Comparison of ENCODE assay signal across 20 cellular contexts in the genomic region with DNA sequence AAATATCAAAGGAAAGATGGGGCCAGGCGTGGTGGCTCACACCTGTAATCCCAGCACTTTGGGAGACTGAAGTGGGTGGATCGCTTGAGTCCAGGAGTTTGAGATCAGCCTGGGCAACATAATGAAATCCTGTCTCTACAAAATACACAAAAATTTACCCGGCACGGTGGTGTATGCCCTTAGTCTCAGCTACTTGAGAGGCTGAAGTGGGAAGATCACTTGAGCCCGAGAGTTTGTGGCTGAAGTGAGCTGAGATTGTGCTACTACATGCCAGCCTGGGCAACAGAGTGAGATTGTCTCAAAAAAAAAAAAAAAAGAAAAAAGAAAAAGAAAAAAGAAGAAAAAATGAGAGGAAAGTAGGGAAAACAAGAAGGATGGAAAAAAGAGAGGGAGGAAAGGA. TPM values are rescaled to one million over a fixed set of nuclear protein-coding genes. Genes with fewer than 3 reads are reported as not detected.
DNase-seq lines count a peak whose midpoint lies in the region; ATAC-seq and TF ChIP-seq lines count a peak whose summit lies in the region.
"Had no signal": no experiment of that assay in that cellular context is flagged by ENCODE, and none has a peak within 500 bp of the region (broad histone marks: within the 10 kb centered on the region; RNA-seq: fewer than 3 reads in every experiment).

No MANE protein-coding gene starts in this region.

- no peaks in the 10 kb centered on the region for H3K9me3 ChIP-seq in thyroid gland

- peaks cover 1% of the 10 kb centered on the region for H3K36me3 Mint-ChIP-seq in central memory CD8-positive, alpha-beta T cell (ENCODE audit: insufficient read depth)
- peaks cover 6% of the 10 kb centered on the region for H3K36me3 Mint-ChIP-seq in mesothelial cell of epicardium
- H3K36me3 Mint-ChIP-seq: CD4-positive, CD25-positive, alpha-beta regulatory T cell; CD8-positive, alpha-beta T cell had no signal

- H3K4me1 ChIP-seq in thyroid gland = peaks cover 8 to 12% of the 10 kb centered on the region in 2 donors

- no peaks in the 10 kb centered on the region for H3K27me3 ChIP-seq in thyroid gland
- H3K27me3 ChIP-seq: BLaER1 had no signal

- DNase-seq in central memory CD8-positive, alpha-beta T cell (ENCODE audit: low spot score in 2 of 2) = no peak
- DNase-seq in mesothelial cell of epicardium (ENCODE audit: low spot score in 2 of 2, unreplicated experiment in 2 of 2) (no peak), thyroid gland (peak; percentile 56 to 63), AG08395 (ENCODE audit: low spot score) (no peak), anterior cingulate cortex (lab: John Stamatoyannopoulos, UW) (no peak)
- DNase-seq: Caco-2; CD4-positive, CD25-positive, alpha-beta regulatory T cell; CD8-positive, alpha-beta T cell; DMS153; DND-41; H9 had no signal

- intact Hi-C loops in thyroid gland (cut with DNase I) = loop anchor here (10.0 kb wide), 1 partner anchor 72 kb away; no protein-coding TSS in a partner anchor

- 32 to 48% methylated on average over 5 of the region's 5 CpGs for WGBS in thyroid gland, 2 donors

- no peaks in the 10 kb centered on the region for H3K4me1 Mint-ChIP-seq in central memory CD8-positive, alpha-beta T cell
- peaks cover 18% of the 10 kb centered on the region for H3K4me1 Mint-ChIP-seq in mesothelial cell of epicardium

- H3K27ac ChIP-seq in thyroid gland = peak overlapping the region in 1 of 3 donors; percentile 55
- H3K27ac ChIP-seq: BLaER1, C4-2B had no signal

- no peak for TF ChIP-seq POLR2A in thyroid gland (IDR thresholded peaks at IDR 0.05)

- peak overlapping the region; percentile 75 for H3K27ac Mint-ChIP-seq in central memory CD8-positive, alpha-beta T cell (ENCODE audit: low read depth)
- H3K27ac Mint-ChIP-seq in mesothelial cell of epicardium = peak overlapping the region; percentile 43
- H3K27ac Mint-ChIP-seq: B cell; CD4-positive, CD25-positive, alpha-beta regulatory T cell; CD8-positive, alpha-beta T cell; GM23338; H9 had no signal

- no peaks in the 10 kb centered on the region for H3K36me3 ChIP-seq in thyroid gland
- H3K36me3 ChIP-seq: BLaER1 had no signal

- H3K27me3 Mint-ChIP-seq in central memory CD8-positive, alpha-beta T cell = peaks cover 17% of the 10 kb centered on the region
- H3K27me3 Mint-ChIP-seq in mesothelial cell of epicardium (ENCODE audit: low read depth) = no peaks in the 10 kb centered on the region

- no peaks in the 10 kb centered on the region for H3K9me3 Mint-ChIP-seq in central memory CD8-positive, alpha-beta T cell
- peaks cover 7% of the 10 kb centered on the region for H3K9me3 Mint-ChIP-seq in mesothelial cell of epicardium
- H3K9me3 Mint-ChIP-seq: CD4-positive, CD25-positive, alpha-beta regulatory T cell; CD8-positive, alpha-beta T cell had no signal

- TF ChIP-seq CTCF in mesothelial cell of epicardium (IDR thresholded peaks at IDR 0.05; ENCODE audit: unreplicated experiment) (no peak), thyroid gland (IDR thresholded peaks at IDR 0.05) (no peak)

- no peak for ATAC-seq in central memory CD8-positive, alpha-beta T cell (replicated peaks; ENCODE audit: extremely low read depth, poor library complexity, severe bottlenecking)
- no peak for ATAC-seq in GM21381 (IDR thresholded peaks at IDR 0.05; ENCODE audit: unreplicated experiment)
- ATAC-seq: CD8-positive, alpha-beta T cell; GM23338; HCT116 had no signal

- H3K4me3 Mint-ChIP-seq in central memory CD8-positive, alpha-beta T cell = no peak overlapping the region
- H3K4me3 Mint-ChIP-seq in mesothelial cell of epicardium = no peak overlapping the region
- H3K4me3 Mint-ChIP-seq: B cell; CD4-positive, CD25-positive, alpha-beta regulatory T cell; CD8-positive, alpha-beta T cell; GM23338; H9 had no signal

- H3K4me3 ChIP-seq in thyroid gland (replicated peaks in 1 of 3) = no peak overlapping the region
- H3K4me3 ChIP-seq: BLaER1, GM23338 had no signal

RNA-seq across cellular contexts. Expression of gene TRIM6, which starts 3.8 kb away (rescaled TPM):
- total RNA-seq in mesothelial cell of epicardium (13.4 to 14.6 TPM (median 14.0 TPM) in 3 replicates), thyroid gland (1 to 10 TPM; 7.1 to 9.6 (median 9.2) TPM)
- total RNA-seq: CD4-positive, CD25-positive, alpha-beta regulatory T cell; CD8-positive, alpha-beta T cell had no signal

RNA-seq across cellular contexts. Expression of gene OR52B6, which starts 11.9 kb away (rescaled TPM):
- total RNA-seq in mesothelial cell of epicardium (not detected in 3 replicates), thyroid gland (not detected)
- total RNA-seq: A172; A673; B cell; Caco-2; CD4-positive, CD25-positive, alpha-beta regulatory T cell; CD8-positive, alpha-beta T cell; GM23338; H4; H9 had no signal

RNA-seq across cellular contexts. Expression of gene TRIM34, which starts 32.2 kb away (rescaled TPM):
- total RNA-seq in mesothelial cell of epicardium (5.0 to 7.1 TPM (median 5.1 TPM) in 3 replicates), thyroid gland (10 to 100 TPM in 1 of 4 donors, 1 to 10 TPM in 3; 7.0 to 11.1 (median 7.6) TPM)

RNA-seq across cellular contexts. Expression of gene OR52H1, which starts 44.3 kb away (rescaled TPM):
- total RNA-seq in mesothelial cell of epicardium (0.73 to 1.6 TPM (median 1.3 TPM) in 3 replicates), thyroid gland (1 to 10 TPM in 3 of 4 donors, under 1 TPM in 1; 0.78 to 2.8 (median 1.1) TPM)
- total RNA-seq: A172; A673; Caco-2; CD8-positive, alpha-beta T cell; H4; H9 had no signal

Comparison
In these comparisons a context has a peak if more than half of its experiments do, and no peak if none do; other contexts are left out.
1. DNase-seq: peak in thyroid gland (2 of 2); none in central memory CD8-positive, alpha-beta T cell (0 of 2), mesothelial cell of epicardium (0 of 2), AG08395 (single experiment) and anterior cingulate cortex (0 of 58).